In the genomic region with DNA sequence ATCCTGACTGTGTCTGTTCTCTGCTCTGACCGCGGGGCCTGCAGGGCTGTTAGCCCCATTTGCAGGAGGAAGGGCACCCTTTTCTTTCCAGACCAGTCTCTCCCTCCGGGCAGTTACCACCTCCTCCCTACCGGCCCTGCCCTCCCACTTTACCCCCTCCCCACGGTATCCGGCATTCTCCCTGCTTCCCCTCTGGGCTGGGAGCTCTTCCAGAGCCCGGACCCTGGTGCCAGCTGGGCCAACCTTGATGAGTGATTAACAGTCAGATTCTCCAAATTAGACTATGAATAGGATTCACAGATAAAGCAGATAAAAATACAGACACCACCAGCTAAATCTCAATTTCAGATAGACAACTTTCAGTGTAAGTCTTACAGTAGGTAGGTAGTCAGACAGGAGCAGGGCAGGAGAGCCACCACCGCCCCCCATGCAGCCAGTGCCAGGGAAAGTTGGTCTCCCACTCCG, we compare ENCODE assay signal across 26 cellular contexts. TPM values are rescaled to one million over a fixed set of nuclear protein-coding genes. Genes with fewer than 3 reads are reported as not detected.
DNase-seq lines count a peak whose midpoint lies in the region; ATAC-seq and TF ChIP-seq lines count a peak whose summit lies in the region.
"Had no signal": no experiment of that assay in that cellular context is flagged by ENCODE, and none has a peak within 500 bp of the region (broad histone marks: within the 10 kb centered on the region; RNA-seq: fewer than 3 reads in every experiment).

No MANE protein-coding gene starts in this region.

- peak overlapping the region; percentile 99 for H2AFZ ChIP-seq in GM23338
- H2AFZ ChIP-seq in IMR-90 (replicated peaks; ENCODE audit: low read length, poor library complexity): peak overlapping the region; percentile 47
- H2AFZ ChIP-seq in hepatocyte: peak overlapping the region; percentile 71
- H2AFZ ChIP-seq in neural progenitor cell (replicated peaks): peak overlapping the region; percentile 92
- H2AFZ ChIP-seq: GM23248 had no signal

- no TSS peak for BruUV-seq in IMR-90 (replicated peaks; lab: Mats Ljungman, UMichigan)

- H3K4ac ChIP-seq in IMR-90 (ENCODE audit: low read depth, low read length): no peak overlapping the region

- no peak overlapping the region for H2BK20ac ChIP-seq in IMR-90 (ENCODE audit: low read depth, low read length)

- H3K4me3 ChIP-seq in GM23338 (peak overlapping the region; percentile 69), IMR-90 (ENCODE audit: insufficient read depth, low read depth, low read length) (no peak overlapping the region), hepatocyte (no peak overlapping the region), neural progenitor cell (peak overlapping the region; percentile 37), coronary artery (no peak overlapping the region)
- H3K4me3 ChIP-seq: GM12878, GM23248, SK-N-MC had no signal

- H3K36me3 Mint-ChIP-seq in GM23338 (ENCODE audit: low read depth) (peaks cover 15% of the 10 kb centered on the region), neural progenitor cell (no peaks in the 10 kb centered on the region)

- no peak overlapping the region for H2BK15ac ChIP-seq in IMR-90 (ENCODE audit: low read depth, low read length)

- no peaks in the 10 kb centered on the region for H3K9me1 ChIP-seq in IMR-90 (ENCODE audit: insufficient read depth, low read length)

- H3K4me2 ChIP-seq in GM23338: peak overlapping the region; percentile 88
- no peak overlapping the region for H3K4me2 ChIP-seq in IMR-90 (ENCODE audit: low read depth, low read length)
- peak overlapping the region; percentile 95 for H3K4me2 ChIP-seq in hepatocyte
- peak overlapping the region; percentile 74 for H3K4me2 ChIP-seq in neural progenitor cell

- dilution Hi-C loops in IMR-90 (cut with HindIII; ENCODE audit: low sequenced_read_pairs, unreplicated experiment): no loop called here

- H3K4me1 Mint-ChIP-seq in GM23338 (peaks cover 22% of the 10 kb centered on the region), neural progenitor cell (peaks cover 5% of the 10 kb centered on the region)

- H3K27ac ChIP-seq in GM23338 (ENCODE audit: low read depth) (no peak overlapping the region), IMR-90 (ENCODE audit: insufficient read depth, low read length) (no peak overlapping the region), hepatocyte (no peak overlapping the region), neural progenitor cell (no peak overlapping the region), coronary artery (no peak overlapping the region)
- H3K27ac ChIP-seq: GM23248, HL-60, Peyer's patch, SK-N-MC had no signal

- H3K36me3 ChIP-seq in GM23338 (ENCODE audit: insufficient read depth) (no peaks in the 10 kb centered on the region), IMR-90 (ENCODE audit: control insufficient read depth, insufficient read depth, low read length) (no peaks in the 10 kb centered on the region), hepatocyte (replicated peaks; ENCODE audit: insufficient read depth, low read depth) (no peaks in the 10 kb centered on the region), neural progenitor cell (no peaks in the 10 kb centered on the region)
- H3K36me3 ChIP-seq: BE2C, Peyer's patch had no signal

- H3K27me3 Mint-ChIP-seq in GM23338 (ENCODE audit: insufficient read depth, low read depth, poor library complexity) (peaks cover 15% of the 10 kb centered on the region), neural progenitor cell (ENCODE audit: insufficient read depth, low read depth) (peaks cover 16% of the 10 kb centered on the region)

- CTCF ChIA-PET in IMR-90 (lab: Yijun Ruan, JAX): interaction anchor here (0.9 kb wide), 1 partner anchor 81 kb away, joined by 4 read pairs; no protein-coding TSS in a partner anchor

- no peak overlapping the region for H4K5ac ChIP-seq in IMR-90 (ENCODE audit: low read depth, low read length)

- H3K14ac ChIP-seq in IMR-90 (replicated peaks; ENCODE audit: low read depth, low read length): no peak overlapping the region

- H2AK9ac ChIP-seq in IMR-90 (replicated peaks; ENCODE audit: low read depth, low read length, poor library complexity): no peak overlapping the region

- H3K27me3 ChIP-seq in GM23338 (ENCODE audit: insufficient read depth): peaks cover 11% of the 10 kb centered on the region; the same call in 1 of the 2 replicates
- peaks cover 28% of the 10 kb centered on the region for H3K27me3 ChIP-seq in IMR-90 (ENCODE audit: control insufficient read depth, insufficient read depth, low read length)
- peaks cover 15% of the 10 kb centered on the region for H3K27me3 ChIP-seq in hepatocyte
- H3K27me3 ChIP-seq in neural progenitor cell: peaks cover 40% of the 10 kb centered on the region
- H3K27me3 ChIP-seq: BE2C, Peyer's patch had no signal

- H4K20me1 ChIP-seq in GM23338 (replicated peaks; ENCODE audit: insufficient read depth) (no peaks in the 10 kb centered on the region), IMR-90 (ENCODE audit: insufficient read depth, low read length) (no peaks in the 10 kb centered on the region), hepatocyte (ENCODE audit: insufficient read depth, poor library complexity, severe bottlenecking) (no peaks in the 10 kb centered on the region), neural progenitor cell (ENCODE audit: low read depth) (no peaks in the 10 kb centered on the region)

- no peak overlapping the region for H3K23ac ChIP-seq in IMR-90 (ENCODE audit: low read depth, low read length)

- 41% methylated on average over 5 of the region's 9 CpGs; no CpG with 5 or more reads in 1 of the 2 experiments for WGBS in IMR-90 (ENCODE audit: extremely low coverage in 2 of 2, insufficient read length in 1 of 2), 2 experiments
- 76% methylated on average over 9 of the region's 9 CpGs for WGBS in hepatocyte (ENCODE audit: low lambda C conversion rate, missing lambda C conversion rate)

- H3F3A ChIP-seq in GM23338 (replicated peaks; ENCODE audit: low read depth) (no peaks in the 10 kb centered on the region), neural progenitor cell (ENCODE audit: low read depth) (no peaks in the 10 kb centered on the region)

- no peak overlapping the region for H4K91ac ChIP-seq in IMR-90 (ENCODE audit: insufficient read depth, low read depth, low read length)

- H3K9me3 Mint-ChIP-seq in GM23338: peaks cover 25% of the 10 kb centered on the region
- peaks cover 10% of the 10 kb centered on the region for H3K9me3 Mint-ChIP-seq in neural progenitor cell

- POLR2A ChIA-PET in IMR-90 (lab: Charles Lee; ENCODE audit: unreplicated experiment): no interaction called here

- DNase-seq in GM23338 (ENCODE audit: low spot score) (no peak), IMR-90 (no peak), hepatocyte (ENCODE audit: low spot score) (no peak), neural progenitor cell (ENCODE audit: low spot score) (no peak), SK-N-DZ (ENCODE audit: low spot score) (no peak), glomerular visceral epithelial cell (ENCODE audit: extremely low spot score) (no peak), coronary artery (ENCODE audit: low spot score) (no peak)
- DNase-seq: BE2C; CD4-positive, CD25-positive, alpha-beta regulatory T cell; COR-L47; DMS153; GM23248; MM.1S; NCI-H1092 treated with DMSO at 0.1 percent for 48 hours; NCI-H2081; NCI-H446 treated with DMSO at 0.1 percent for 48 hours; NCI-H69; NK-92 treated with Interleukin-12 subunit alpha and Interleukin-12 subunit beta, amount 100 ng/mL, for 24 hours; Peyer's patch; Right ventricle myocardium superior had no signal

- H3K4me3 Mint-ChIP-seq in GM23338 (peak overlapping the region; percentile 13; the same call in 2 of the 3 replicates), neural progenitor cell (no peak overlapping the region)

- H3K9me3 ChIP-seq in IMR-90 (ENCODE audit: control insufficient read depth, insufficient read depth, low read length): peaks cover 7% of the 10 kb centered on the region
- no peaks in the 10 kb centered on the region for H3K9me3 ChIP-seq in hepatocyte (ENCODE audit: low read depth)
- no peaks in the 10 kb centered on the region for H3K9me3 ChIP-seq in neural progenitor cell (ENCODE audit: low read depth)

- H3K56ac ChIP-seq in IMR-90 (ENCODE audit: extremely low read depth, insufficient read depth, low read length): no peak overlapping the region

- ATAC-seq in GM23338 (peak; percentile 5), IMR-90 (ENCODE audit: low read depth) (no peak), HG02938 (IDR thresholded peaks at IDR 0.05; ENCODE audit: unreplicated experiment) (no peak)
- ATAC-seq: GM12878 had no signal

- H3K27ac Mint-ChIP-seq in GM23338: no peak overlapping the region
- no peak overlapping the region for H3K27ac Mint-ChIP-seq in neural progenitor cell
- H3K27ac Mint-ChIP-seq: CD4-positive, CD25-positive, alpha-beta regulatory T cell had no signal

- no peak overlapping the region for H2BK5ac ChIP-seq in IMR-90 (ENCODE audit: low read depth, low read length, poor library complexity, severe bottlenecking)

- H3K4me1 ChIP-seq in GM23338 (ENCODE audit: insufficient read depth): peaks cover 9% of the 10 kb centered on the region; the same call in 1 of the 2 replicates
- no peaks in the 10 kb centered on the region for H3K4me1 ChIP-seq in IMR-90 (ENCODE audit: control insufficient read depth, insufficient read depth, low read length)
- H3K4me1 ChIP-seq in hepatocyte (ENCODE audit: insufficient read depth): peaks cover 8% of the 10 kb centered on the region
- no peaks in the 10 kb centered on the region for H3K4me1 ChIP-seq in neural progenitor cell
- H3K4me1 ChIP-seq: Peyer's patch had no signal

- H3K9ac ChIP-seq in IMR-90 (ENCODE audit: low read depth, low read length): no peak overlapping the region
- no peak overlapping the region for H3K9ac ChIP-seq in neural progenitor cell
- H3K9ac ChIP-seq: GM23248 had no signal

- TF ChIP-seq POLR2A in IMR-90 (IDR thresholded peaks at IDR 0.05; ENCODE audit: low read depth, low read length): no peak

- H2AK5ac ChIP-seq in IMR-90 (ENCODE audit: low read depth, low read length): no peak overlapping the region

- no peak overlapping the region for H4K8ac ChIP-seq in IMR-90 (ENCODE audit: low read depth in 2 of 2, low read length in 2 of 2)

- H3K9me2 ChIP-seq in GM23338 (ENCODE audit: insufficient read depth): no peaks in the 10 kb centered on the region
- H3K9me2 ChIP-seq in hepatocyte (replicated peaks; ENCODE audit: insufficient read depth): no peaks in the 10 kb centered on the region

- intact Hi-C loops in IMR-90 (cut with micrococcal nuclease): no loop called here

- TF ChIP-seq CTCF in GM23338 (conservative IDR thresholded peaks at IDR 0.05; ENCODE audit: low read depth in 2 of 2) (no peak), IMR-90 (conservative IDR thresholded peaks at IDR 0.05; ENCODE audit: low read depth, low read length) (no peak), hepatocyte (IDR thresholded peaks at IDR 0.05; ENCODE audit: poor library complexity) (no peak), neural progenitor cell (IDR thresholded peaks at IDR 0.05) (no peak), coronary artery (IDR thresholded peaks at IDR 0.05) (no peak)

- no peaks in the 10 kb centered on the region for H3K79me2 ChIP-seq in GM23338 (replicated peaks; ENCODE audit: insufficient read depth)
- no peaks in the 10 kb centered on the region for H3K79me2 ChIP-seq in hepatocyte
- no peaks in the 10 kb centered on the region for H3K79me2 ChIP-seq in neural progenitor cell (ENCODE audit: low read depth)

- no peak overlapping the region for H2BK120ac ChIP-seq in IMR-90 (ENCODE audit: low read depth, low read length)

- in situ Hi-C loops in IMR-90 (cut with MboI; ENCODE audit: low sequenced_read_pairs): no loop called here

- H3K79me1 ChIP-seq in IMR-90 (ENCODE audit: low read depth in 1 of 2, low read length in 2 of 2): no peaks in the 10 kb centered on the region

- no peak overlapping the region for H3K18ac ChIP-seq in IMR-90 (ENCODE audit: low read depth, low read length)

- TF ChIP-seq RAD21 in IMR-90 (IDR thresholded peaks at IDR 0.05; ENCODE audit: low read length): no peak

RNA-seq across cellular contexts. Expression of a gene that starts 23.4 kb away (rescaled TPM):
- 42.3 and 45.4 TPM in 2 replicates for total RNA-seq in GM23338 (2014; rRNA removed; shearing (Covaris generic))
- polyA plus RNA-seq in GM23338 (2016; fragmentation: Nextera tagmentation; extraction: Ambion mirVana) (24.2 and 24.7 TPM in 2 replicates), IMR-90 (2012; rRNA removed) (42.4 and 47.7 TPM in 2 replicates), hepatocyte (36.1 and 44.4 TPM in 2 replicates)
- total RNA-seq in IMR-90 (2012; rRNA removed) (9.7 TPM in 2 replicates), hepatocyte (32.5 and 43.1 TPM in 2 replicates), neural progenitor cell (ENCODE audit: low replicate concordance) (8.8 and 28.4 TPM in 2 replicates)
- 22.0 and 71.4 TPM in 2 replicates for polyA plus RNA-seq in IMR-90 (2012; cell fraction: cytosol; rRNA removed)
- 50.6 and 96.4 TPM in 2 replicates for polyA plus RNA-seq in IMR-90 (2012; cell fraction: nucleus; rRNA removed; ENCODE audit: low replicate concordance)
- 8.5 and 8.8 TPM in 2 replicates for polyA plus RNA-seq in SK-N-DZ (2014; cell fraction: cytosol; rRNA removed)
- 9.0 and 11.7 TPM in 2 replicates for polyA plus RNA-seq in SK-N-DZ (2014; cell fraction: nucleus; rRNA removed)

RNA-seq across cellular contexts. Expression of a gene that starts 45.9 kb away (rescaled TPM):
- 5.1 and 5.9 TPM in 2 replicates for total RNA-seq in GM23338 (2014; rRNA removed; shearing (Covaris generic))
- 4.6 and 5.5 TPM in 2 replicates for polyA plus RNA-seq in GM23338 (2016; fragmentation: Nextera tagmentation; extraction: Ambion mirVana)
- not detected in 2 replicates for total RNA-seq in IMR-90 (2012; rRNA removed)
- polyA plus RNA-seq in IMR-90 (2012; rRNA removed): not detected in 2 replicates
- not detected in 2 replicates for polyA plus RNA-seq in IMR-90 (2012; cell fraction: cytosol; rRNA removed)
- not detected in 2 replicates for polyA plus RNA-seq in IMR-90 (2012; cell fraction: nucleus; rRNA removed; ENCODE audit: low replicate concordance)
- not detected in 2 replicates for total RNA-seq in hepatocyte
- polyA plus RNA-seq in hepatocyte: 0.06 TPM in 1 of 2 replicates, not detected in the other
- 5.1 and 5.5 TPM in 2 replicates for total RNA-seq in neural progenitor cell (ENCODE audit: low replicate concordance)
- 12.8 and 14.4 TPM in 2 replicates for polyA plus RNA-seq in SK-N-DZ (2014; cell fraction: cytosol; rRNA removed)
- polyA plus RNA-seq in SK-N-DZ (2014; cell fraction: nucleus; rRNA removed): 11.7 and 15.7 TPM in 2 replicates
- total RNA-seq: GM23248, HT1080, LHCN-M2, Right ventricle myocardium superior had no signal
- polyA plus RNA-seq: GM23248 had no signal

Comparison
In these comparisons a context has a peak if more than half of its experiments do, and no peak if none do; other contexts are left out.
1. H2AFZ ChIP-seq: peak in every context shown above with its lines; median percentile 99 in GM23338; 92 in neural progenitor cell; 71 in hepatocyte; 47 in IMR-90.
2. H3K4me3 ChIP-seq: peak in GM23338 (single experiment) and neural progenitor cell (single experiment); none in IMR-90 (single experiment), hepatocyte (single experiment) and coronary artery (single experiment).